26 cellular contexts compared by ENCODE assay signal in the genomic region with DNA sequence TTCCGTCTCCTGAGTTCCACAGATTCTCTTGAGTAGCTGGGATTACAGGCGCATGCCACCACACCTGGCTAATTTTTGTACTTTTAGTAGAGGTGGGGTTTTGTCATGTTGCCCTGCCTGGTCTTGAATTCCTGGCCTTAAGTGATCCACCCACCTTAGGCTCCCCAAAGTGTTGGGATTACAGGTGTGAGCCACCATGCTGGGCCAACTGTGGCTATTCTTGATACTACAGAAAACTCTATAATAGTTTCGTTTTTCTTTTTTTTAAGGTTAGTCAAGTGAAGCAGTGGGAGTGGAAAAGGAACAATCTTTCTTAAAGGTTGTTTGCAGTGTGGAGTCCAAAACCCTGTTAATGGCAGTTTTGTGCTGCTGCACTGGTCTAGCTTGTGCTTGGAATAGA.
"Had no signal": no experiment of that assay in that cellular context is flagged by ENCODE, and none has a peak within 500 bp of the region (broad histone marks: within the 10 kb centered on the region; RNA-seq: fewer than 3 reads in every experiment).

No MANE protein-coding gene starts in this region.

- H3K27ac ChIP-seq: stomach, suprapubic skin, testis, thoracic aorta, thyroid gland, tibial artery, tibial nerve, transverse colon, upper lobe of left lung, upper lobe of right lung, uterus, vagina had no signal

- H3K36me3 ChIP-seq: suprapubic skin, thyroid gland, transverse colon, upper lobe of left lung, upper lobe of right lung, uterus, vagina had no signal

- H3K4me3 ChIP-seq: stomach, suprapubic skin, testis, thoracic aorta, thyroid gland, tibial artery, tibial nerve, transverse colon, upper lobe of left lung, upper lobe of right lung, uterus, vagina had no signal

- H3K9me3 ChIP-seq: stomach, suprapubic skin, testis, thoracic aorta, thyroid gland, tibial artery, tibial nerve, transverse colon, upper lobe of left lung, upper lobe of right lung, uterus, vagina had no signal

- DNase-seq: stimulated activated CD4-positive, alpha-beta T cell treated with anti-CD3 and anti-CD28 coated beads, Interleukin-2, amount 100 ng/mL, for 48 hours; stimulated activated CD4-positive, alpha-beta T cell treated with anti-CD3 and anti-CD28 coated beads, Interleukin-4, amount 100 ng/mL, for 1 hour; stimulated activated CD4-positive, alpha-beta T cell treated with anti-CD3 and anti-CD28 coated beads, Interleukin-4, amount 100 ng/mL, for 24 hours; stimulated activated CD4-positive, alpha-beta T cell treated with anti-CD3 and anti-CD28 coated beads, Interleukin-4, amount 100 ng/mL, for 4 hours; stimulated activated CD8-positive, alpha-beta memory T cell treated with anti-CD3 and anti-CD28 coated beads, Interleukin-4, amount 100 ng/mL, for 48 hours; stimulated activated naive B cell treated with anti-CD40 and anti-IgM and Interleukin-4, amounts not matched to agents 10 μg/mL and 1 μg/mL and 100 μg/mL, for 72 hours; stimulated activated naive CD4-positive, alpha-beta T cell; stimulated activated naive CD4-positive, alpha-beta T cell treated with Interleukin-2 at 50 U/mL for 16 hours; stimulated activated naive CD8-positive, alpha-beta T cell treated with anti-CD3 and anti-CD28 coated beads, Interleukin-15, amount 100 ng/mL, for 72 hours; stimulated activated naive CD8-positive, alpha-beta T cell treated with anti-CD3 and anti-CD28 coated beads, Interleukin-15, Interleukin-2, amounts not matched to agents 100 U/mL and 50 U/mL, for 24 hours; stomach; substantia nigra; testis; thyroid gland; tibial artery; transverse colon; trophoblast cell; upper lobe of left lung; upper lobe of right lung; uterus had no signal

- ATAC-seq: stimulated activated effector memory CD8-positive, alpha-beta T cell treated with anti-CD3 and anti-CD28 coated beads, Interleukin-12 subunit alpha, Interleukin-12 subunit beta, amount 100 ng/mL, for 72 hours; stimulated activated memory B cell treated with anti-CD40 and anti-IgM and Interleukin-4, amounts not matched to agents 10 μg/mL and 1 μg/mL and 100 μg/mL, for 72 hours; stimulated activated naive B cell treated with anti-CD40 and anti-IgM and Interleukin-4, amounts not matched to agents 10 μg/mL and 1 μg/mL and 100 μg/mL, for 72 hours; stimulated activated naive CD8-positive, alpha-beta T cell treated with anti-CD3 and anti-CD28 coated beads, Interleukin-15, amount 100 ng/mL, for 72 hours; stimulated activated naive CD8-positive, alpha-beta T cell treated with anti-CD3 and anti-CD28 coated beads, Interleukin-15, Interleukin-2, amounts not matched to agents 100 U/mL and 50 U/mL, for 24 hours; upper lobe of right lung had no signal

- H3K27me3 ChIP-seq: stomach, suprapubic skin, testis, thyroid gland, tibial artery, tibial nerve, transverse colon, upper lobe of left lung, upper lobe of right lung, uterus, vagina had no signal

- H3K4me1 ChIP-seq: suprapubic skin, testis, thyroid gland, tibial artery, tibial nerve, transverse colon, upper lobe of left lung, upper lobe of right lung, uterus, vagina had no signal
